Comparison of ENCODE assay signal across 9 cellular contexts in genomic region chr3:150348500-150348899, GRCh38. TPM values are rescaled to one million over a fixed set of nuclear protein-coding genes. Genes with fewer than 3 reads are reported as not detected.
DNase-seq lines count a peak whose midpoint lies in the region; ATAC-seq, FAIRE-seq and TF ChIP-seq lines count a peak whose summit lies in the region.
"Had no signal": no experiment of that assay in that cellular context is flagged by ENCODE, and none has a peak within 500 bp of the region (broad histone marks: within the 10 kb centered on the region; RNA-seq: fewer than 3 reads in every experiment).

No MANE protein-coding gene starts in this region.

- peak; percentile 70 for ATAC-seq in RWPE2 (ENCODE audit: low read depth)

- H3K4me3 ChIP-seq in RWPE2 (ENCODE audit: severe bottlenecking) (no peak overlapping the region), fibroblast of pulmonary artery (replicated peaks; ENCODE audit: low read depth, low read length) (no peak overlapping the region), thyroid gland (replicated peaks in 1 of 3) (no peak overlapping the region)

- DNase-seq in GM04503 (ENCODE audit: low read depth) (peak; percentile 94), RWPE2 (ENCODE audit: low spot score) (no peak), fibroblast of pulmonary artery (ENCODE audit: low read depth) (peak; percentile 87), renal cortical epithelial cell (ENCODE audit: low read depth) (peak; percentile 94), midbrain (lab: John Stamatoyannopoulos, UW) (no peak), thyroid gland (no peak), NCI-H2029 (lab: John Stamatoyannopoulos, UW) (no peak), D721Med (ENCODE audit: insufficient read length, low spot score) (no peak)
- DNase-seq: erythroblast had no signal

- TF ChIP-seq POLR2A in thyroid gland (IDR thresholded peaks at IDR 0.05) = no peak

- TF ChIP-seq CTCF in RWPE2 (IDR thresholded peaks at IDR 0.05; ENCODE audit: poor library complexity, severe bottlenecking) = no peak
- no peak for TF ChIP-seq CTCF in fibroblast of pulmonary artery (IDR thresholded peaks at IDR 0.05; ENCODE audit: low read length, missing control alignments)
- no peak for TF ChIP-seq CTCF in thyroid gland (IDR thresholded peaks at IDR 0.05)
- TF ChIP-seq CTCF in D721Med (IDR thresholded peaks at IDR 0.05; ENCODE audit: insufficient read depth, missing control alignments) = no peak

- H3K36me3 ChIP-seq in RWPE2 (ENCODE audit: low read depth) (no peaks in the 10 kb centered on the region), thyroid gland (no peaks in the 10 kb centered on the region)

- H3K27me3 ChIP-seq in RWPE2 (ENCODE audit: insufficient read depth, poor library complexity, severe bottlenecking) (no peaks in the 10 kb centered on the region), thyroid gland (no peaks in the 10 kb centered on the region)

- intact Hi-C loops in thyroid gland (cut with DNase I) = no loop called here

- peak overlapping the region; percentile 97 for H3K27ac ChIP-seq in RWPE2 (ENCODE audit: poor library complexity, severe bottlenecking)
- H3K27ac ChIP-seq in thyroid gland = peak overlapping the region in 1 of 3 donors; percentile 28

- WGBS in thyroid gland, 2 donors = 30 to 42% methylated on average over 6 of the region's 6 CpGs

- H3K9me3 ChIP-seq in RWPE2 (ENCODE audit: severe bottlenecking) (no peaks in the 10 kb centered on the region), thyroid gland (no peaks in the 10 kb centered on the region)

- FAIRE-seq in D721Med (lab: Jason Lieb, UNC) = no peak

- H3K4me1 ChIP-seq in RWPE2 (ENCODE audit: insufficient read depth, poor library complexity, severe bottlenecking) (peaks cover 85% of the 10 kb centered on the region), thyroid gland (peaks cover 18 to 33% of the 10 kb centered on the region in 2 donors)

RNA-seq across cellular contexts. Expression of gene TSC22D2, which starts 59.6 kb away (rescaled TPM):
- total RNA-seq in renal cortical epithelial cell (10.6 and 28.4 TPM in 2 replicates), thyroid gland (10 to 100 TPM; 14.4 to 35.1 (median 21.2) TPM)

Comparison
In these comparisons a context has a peak if more than half of its experiments do, and no peak if none do; other contexts are left out.
1. DNase-seq: peak in GM04503 (single experiment), fibroblast of pulmonary artery (single experiment) and renal cortical epithelial cell (single experiment); none in RWPE2 (single experiment), midbrain (single experiment), thyroid gland (0 of 2), NCI-H2029 (single experiment) and D721Med (single experiment).